In the genomic region with DNA sequence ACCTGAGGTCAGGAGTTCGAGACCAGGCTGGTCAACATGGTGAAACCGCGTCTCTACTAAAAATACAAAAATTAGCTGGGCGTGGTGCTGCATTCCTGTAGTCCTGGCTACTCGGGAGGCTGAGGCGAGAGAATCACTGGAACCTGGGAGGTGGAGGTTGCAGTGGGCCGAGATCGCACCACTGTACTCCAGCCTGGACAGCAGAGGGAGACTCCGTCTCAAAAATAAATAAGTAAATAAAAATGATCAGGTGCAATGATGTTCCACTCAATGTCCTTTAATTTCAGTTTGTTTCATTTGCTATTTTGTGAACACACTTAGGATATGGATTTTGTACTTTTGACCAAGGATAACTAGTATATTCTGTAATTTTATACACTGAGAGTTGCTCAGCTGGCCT, we compare ENCODE assay signal across 2 cellular contexts.
TF ChIP-seq lines count a peak whose summit lies in the region.

No MANE protein-coding gene starts in this region.

TF ChIP-seq in Ishikawa, 13 proteins besides CTCF, POLR2A, EP300 and RAD21:
- TF ChIP-seq TCF12 (IDR thresholded peaks at IDR 0.05; ENCODE audit: low read depth) (no peak), YY1 (IDR thresholded peaks at IDR 0.05; ENCODE audit: low read depth) (no peak), REST (IDR thresholded peaks at IDR 0.05; ENCODE audit: low read depth) (no peak)

TF ChIP-seq in K562, 482 proteins besides CTCF, POLR2A, EP300 and RAD21:
- TF ChIP-seq, protein P1, sequence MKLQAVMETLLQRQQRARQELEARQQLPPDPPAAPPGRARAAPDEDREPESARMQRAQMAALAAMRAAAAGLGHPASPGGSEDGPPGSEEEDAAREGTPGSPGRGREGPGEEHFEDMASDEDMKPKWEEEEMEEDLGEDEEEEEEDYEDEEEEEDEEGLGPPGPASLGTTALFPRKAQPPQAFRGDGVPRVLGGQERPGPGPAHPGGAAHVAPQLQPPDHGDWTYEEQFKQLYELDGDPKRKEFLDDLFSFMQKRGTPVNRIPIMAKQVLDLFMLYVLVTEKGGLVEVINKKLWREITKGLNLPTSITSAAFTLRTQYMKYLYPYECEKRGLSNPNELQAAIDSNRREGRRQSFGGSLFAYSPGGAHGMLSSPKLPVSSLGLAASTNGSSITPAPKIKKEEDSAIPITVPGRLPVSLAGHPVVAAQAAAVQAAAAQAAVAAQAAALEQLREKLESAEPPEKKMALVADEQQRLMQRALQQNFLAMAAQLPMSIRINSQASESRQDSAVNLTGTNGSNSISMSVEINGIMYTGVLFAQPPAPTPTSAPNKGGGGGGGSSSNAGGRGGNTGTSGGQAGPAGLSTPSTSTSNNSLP (IDR thresholded peaks at IDR 0.05; ENCODE audit: borderline replicate concordance, low read depth, low read length): no peak
- TF ChIP-seq HLTF (IDR thresholded peaks at IDR 0.05) (no peak), CEBPB (tag; IDR thresholded peaks at IDR 0.05) (no peak), MEF2D (tag; conservative IDR thresholded peaks at IDR 0.05; ENCODE audit: low read depth) (no peak), ZNF551 (CRISPR knock-in tag; IDR thresholded peaks at IDR 0.05) (no peak), ZNF778 (CRISPR knock-in tag; IDR thresholded peaks at IDR 0.05) (no peak), LEF1 (IDR thresholded peaks at IDR 0.05) (no peak), ZNF75A (CRISPR knock-in tag; IDR thresholded peaks at IDR 0.05) (no peak), SUPT5H (IDR thresholded peaks at IDR 0.05) (no peak), ZC3H11A (IDR thresholded peaks at IDR 0.05; ENCODE audit: low read depth, low read length) (no peak), ZNF76 (CRISPR knock-in tag; IDR thresholded peaks at IDR 0.05; ENCODE audit: borderline replicate concordance) (no peak), MCM2 (IDR thresholded peaks at IDR 0.05; ENCODE audit: low read depth) (no peak)
